In genomic region chr2:170525566-170525900, GRCh38 we compare ENCODE assay signal across 9 cellular contexts.
A peak's percentile ranks its signal among the peaks of the same experiment; 100 is the strongest.
DNase-seq lines count a peak whose midpoint lies in the region; ATAC-seq, FAIRE-seq and TF ChIP-seq lines count a peak whose summit lies in the region.
"Had no signal": no experiment of that assay in that cellular context is flagged by ENCODE, and none has a peak within 500 bp of the region (broad histone marks: within the 10 kb centered on the region; RNA-seq: fewer than 3 reads in every experiment).

No MANE protein-coding gene starts in this region.

- H3K4me3 Mint-ChIP-seq in astrocyte (ENCODE audit: unreplicated experiment): no peak overlapping the region

- H3K9me3 Mint-ChIP-seq in astrocyte (ENCODE audit: unreplicated experiment): peaks cover 2% of the 10 kb centered on the region

- H4K20me1 ChIP-seq in astrocyte (ENCODE audit: insufficient read depth, low read length): no peaks in the 10 kb centered on the region

- no peak overlapping the region for H3K4me3 ChIP-seq in astrocyte (ENCODE audit: insufficient read depth, low read depth, low read length)
- no peak overlapping the region for H3K4me3 ChIP-seq in right atrium auricular region
- no peak overlapping the region for H3K4me3 ChIP-seq in stomach

- no peaks in the 10 kb centered on the region for H3K79me2 ChIP-seq in astrocyte (ENCODE audit: insufficient read depth, low read length)

- H3K27ac ChIP-seq in astrocyte (ENCODE audit: low read depth, low read length) (peak overlapping the region; percentile 57), right atrium auricular region (peak overlapping the region in 1 of 2 donors; percentile 41), stomach (peak overlapping the region in 2 of 5 donors; percentile 28 to 32)

- H3K36me3 ChIP-seq in astrocyte (ENCODE audit: insufficient read depth, low read length) (no peaks in the 10 kb centered on the region), right atrium auricular region (no peaks in the 10 kb centered on the region), stomach (no peaks in the 10 kb centered on the region)

- no peak for TF ChIP-seq POLR2A in stomach (IDR thresholded peaks at IDR 0.05)

- no peak overlapping the region for H2AFZ ChIP-seq in astrocyte (ENCODE audit: low read depth, low read length)

- peak overlapping the region; percentile 85 for H3K27ac Mint-ChIP-seq in astrocyte (ENCODE audit: unreplicated experiment)

- 50 to 72% (median 61%) methylated on average over 5 of the region's 5 CpGs for WGBS in stomach, 5 donors

- peaks cover 2% of the 10 kb centered on the region for H3K27me3 ChIP-seq in astrocyte (ENCODE audit: insufficient read depth, low read length)
- no peaks in the 10 kb centered on the region for H3K27me3 ChIP-seq in right atrium auricular region
- H3K27me3 ChIP-seq in stomach: no peaks in the 10 kb centered on the region

- TF ChIP-seq EP300 in stomach (IDR thresholded peaks at IDR 0.05): no peak

- intact Hi-C loops in stomach (cut with DNase I; ENCODE audit: low total_unique reads): no loop called here

- H3K4me1 ChIP-seq in astrocyte (ENCODE audit: insufficient read depth, low read length) (peaks cover 17% of the 10 kb centered on the region), right atrium auricular region (peaks cover 0 to 21% of the 10 kb centered on the region in 2 donors), stomach (peaks cover 3 to 19% (median 11%) of the 10 kb centered on the region in 4 donors)

- H3K36me3 Mint-ChIP-seq in astrocyte (ENCODE audit: low read depth, unreplicated experiment): no peaks in the 10 kb centered on the region

- peak; percentile 98 for FAIRE-seq in astrocyte (lab: Jason Lieb, UNC)

- peak overlapping the region; percentile 73 for H3K4me2 ChIP-seq in astrocyte (ENCODE audit: low read length)

- peaks cover 23% of the 10 kb centered on the region for H3K4me1 Mint-ChIP-seq in astrocyte (ENCODE audit: low read depth, unreplicated experiment)

- H3K27me3 Mint-ChIP-seq in astrocyte (ENCODE audit: low read depth, unreplicated experiment): no peaks in the 10 kb centered on the region

- no peak for TF ChIP-seq CTCF in astrocyte (IDR thresholded peaks at IDR 0.05; ENCODE audit: insufficient read depth, low read depth, low read length)
- TF ChIP-seq CTCF in right atrium auricular region (IDR thresholded peaks at IDR 0.05): no peak
- no peak for TF ChIP-seq CTCF in stomach (IDR thresholded peaks at IDR 0.05)

- ATAC-seq in GM21526 (IDR thresholded peaks at IDR 0.05; ENCODE audit: low FRiP score, unreplicated experiment) (no peak), GM18511 (IDR thresholded peaks at IDR 0.05; ENCODE audit: unreplicated experiment) (no peak)

- H3K9me3 ChIP-seq in astrocyte (ENCODE audit: insufficient read depth, low read depth, low read length) (no peaks in the 10 kb centered on the region), right atrium auricular region (no peaks in the 10 kb centered on the region), stomach (no peaks in the 10 kb centered on the region)

- peak overlapping the region; percentile 11 for H3K9ac ChIP-seq in astrocyte (ENCODE audit: low read length)

- DNase-seq in HCEC 1CT: peak; percentile 94
- peak; percentile 94 for DNase-seq in astrocyte (ENCODE audit: low read depth)
- DNase-seq in right atrium auricular region (ENCODE audit: low spot score): peak; percentile 90
- peak; percentile 45 for DNase-seq in stomach
- DNase-seq in SHP77 treated with DMSO at 0.1 percent for 48 hours (lab: John Stamatoyannopoulos, UW): no peak
- no peak for DNase-seq in NCI-H510A treated with DMSO at 0.1 percent for 48 hours (lab: John Stamatoyannopoulos, UW)
- DNase-seq: NCI-H1930 had no signal

Comparison
In these comparisons a context has a peak if more than half of its experiments do, and no peak if none do; other contexts are left out.
1. DNase-seq: peak in HCEC 1CT (single experiment), astrocyte (single experiment), right atrium auricular region (single experiment) and stomach (single experiment); none in SHP77 treated with DMSO at 0.1 percent for 48 hours (single experiment) and NCI-H510A treated with DMSO at 0.1 percent for 48 hours (single experiment).